ENCODE assay signal across 1 cellular context in genomic region chr15:89399390-89400120, GRCh38.
TF ChIP-seq lines count a peak whose summit lies in the region.

No MANE protein-coding gene starts in this region.

TF ChIP-seq in K562, 482 proteins besides CTCF, POLR2A, EP300 and RAD21 (continued from another document and continues in another):
- TF ChIP-seq ETV1 (tag; conservative IDR thresholded peaks at IDR 0.05; ENCODE audit: low read depth) (peak; percentile 71), ZNF24 (IDR thresholded peaks at IDR 0.05) (no peak), CXXC5 (CRISPR knock-in tag; IDR thresholded peaks at IDR 0.05) (peak; percentile 66; the same call in 1 of the 2 replicates), XRCC3 (IDR thresholded peaks at IDR 0.05) (no peak), FOXA3 (CRISPR knock-in tag; conservative IDR thresholded peaks at IDR 0.05 in 1 of 2, IDR thresholded peaks at IDR 0.05 in 1 of 2) (no peak), PHF20 (IDR thresholded peaks at IDR 0.05; ENCODE audit: partially characterized antibody) (peak; percentile 18), KLF16 (IDR thresholded peaks at IDR 0.05) (no peak), MLLT1 (IDR thresholded peaks at IDR 0.05) (no peak), ZFP91 (CRISPR knock-in tag; IDR thresholded peaks at IDR 0.05) (no peak), FOXO4 (CRISPR knock-in tag; IDR thresholded peaks at IDR 0.05) (no peak), ZBTB7A (IDR thresholded peaks at IDR 0.05; ENCODE audit: borderline replicate concordance, control insufficient read depth, low read depth, low read length) (peak; percentile 62; the same call in 1 of the 2 replicates), NFIC (IDR thresholded peaks at IDR 0.05) (no peak), SOX6 (IDR thresholded peaks at IDR 0.05) (no peak), POLR2G (IDR thresholded peaks at IDR 0.05; ENCODE audit: low read depth, low read length) (peak; percentile 77), FOXP1 (CRISPR knock-in tag; IDR thresholded peaks at IDR 0.05) (no peak), THAP7 (CRISPR knock-in tag; IDR thresholded peaks at IDR 0.05) (no peak), NFXL1 (CRISPR knock-in tag; IDR thresholded peaks at IDR 0.05) (no peak), ARID3B (CRISPR knock-in tag; IDR thresholded peaks at IDR 0.05; ENCODE audit: borderline replicate concordance) (no peak), ZNF282 (CRISPR knock-in tag; IDR thresholded peaks at IDR 0.05) (no peak), REST (CRISPR knock-in tag; IDR thresholded peaks at IDR 0.05; ENCODE audit: low read depth) (0 out of 2 replicates have a peak, but pooled peaks have one; percentile 16), HOXB6 (CRISPR knock-in tag; IDR thresholded peaks at IDR 0.05; ENCODE audit: borderline replicate concordance) (no peak), ATF3 (IDR thresholded peaks at IDR 0.05) (peak; percentile 41; the same call in 1 of the 2 replicates), ATF3 (CRISPR knock-in tag; conservative IDR thresholded peaks at IDR 0.05) (no peak), FOXK1 (CRISPR knock-in tag; IDR thresholded peaks at IDR 0.05; ENCODE audit: borderline replicate concordance) (no peak), PRDM10 (IDR thresholded peaks at IDR 0.05; ENCODE audit: partially characterized antibody) (peak; percentile 14), CGGBP1 (CRISPR knock-in tag; IDR thresholded peaks at IDR 0.05) (no peak), ZNF740 (CRISPR knock-in tag; IDR thresholded peaks at IDR 0.05) (peak; percentile 60; the same call in 1 of the 2 replicates), ZNF740 (tag; IDR thresholded peaks at IDR 0.05) (peak in 1 of 2 experiments; percentile 76; a peak in 2 of 4 replicates), ZNF766 (CRISPR knock-in tag; conservative IDR thresholded peaks at IDR 0.05) (no peak), SP1 (CRISPR knock-in tag; IDR thresholded peaks at IDR 0.05) (0 out of 2 replicates have a peak, but pooled peaks have one; percentile 25), RBFOX2 (IDR thresholded peaks at IDR 0.05; ENCODE audit: low read depth, low read length) (peak; percentile 71), HNRNPLL (IDR thresholded peaks at IDR 0.05; ENCODE audit: low read depth, low read length, poor library complexity, severe bottlenecking) (peak; percentile 8), ZBTB2 (IDR thresholded peaks at IDR 0.05) (no peak), CTBP1 (IDR thresholded peaks at IDR 0.05; ENCODE audit: borderline replicate concordance) (peak; percentile 26; the same call in 1 of the 2 replicates), CHD2 (IDR thresholded peaks at IDR 0.05; ENCODE audit: low read depth, low read length) (no peak), FIP1L1 (IDR thresholded peaks at IDR 0.05; ENCODE audit: low read depth, low read length, poor library complexity, severe bottlenecking) (no peak), RCOR1 (IDR thresholded peaks at IDR 0.05; ENCODE audit: borderline replicate concordance in 1 of 2, low read depth in 2 of 2, low read length in 2 of 2) (0 out of 4 replicates have a peak, but pooled peaks of 1 of the 2 experiments have one; percentile 10), ATF2 (CRISPR knock-in tag; IDR thresholded peaks at IDR 0.05) (no peak), ZNF584 (CRISPR knock-in tag; IDR thresholded peaks at IDR 0.05; ENCODE audit: low read depth) (no peak), ZEB2 (IDR thresholded peaks at IDR 0.05) (no peak), CBX1 (IDR thresholded peaks at IDR 0.05; ENCODE audit: low read depth) (no peak)
